Comparison of ENCODE assay signal across 8 cellular contexts in genomic region chr17:50095626-50096037, GRCh38. TPM values are rescaled to one million over a fixed set of nuclear protein-coding genes. Genes with fewer than 3 reads are reported as not detected.
DNase-seq lines count a peak whose midpoint lies in the region; ATAC-seq, FAIRE-seq and TF ChIP-seq lines count a peak whose summit lies in the region.

No MANE protein-coding gene starts in this region.

- H3K4me1 Mint-ChIP-seq in astrocyte (ENCODE audit: low read depth, unreplicated experiment): peaks cover 12% of the 10 kb centered on the region

- H4K20me1 ChIP-seq in astrocyte (ENCODE audit: insufficient read depth, low read length): peaks cover 8% of the 10 kb centered on the region

- peak overlapping the region; percentile 92 for H3K4me2 ChIP-seq in astrocyte (ENCODE audit: low read length)

- no peak for ATAC-seq in HG02798 (IDR thresholded peaks at IDR 0.05; ENCODE audit: poor library complexity, unreplicated experiment)

- H3K4me3 ChIP-seq in astrocyte (ENCODE audit: insufficient read depth, low read depth, low read length) (peak overlapping the region; percentile 79), testis (peak overlapping the region; percentile 94 to 98)

- peaks cover 3% of the 10 kb centered on the region for H3K36me3 ChIP-seq in astrocyte (ENCODE audit: insufficient read depth, low read length)
- H3K36me3 ChIP-seq in testis (ENCODE audit: low read depth, missing control alignments): no peaks in the 10 kb centered on the region

- DNase-seq in NCI-H2227 (lab: John Stamatoyannopoulos, UW; ENCODE audit: unreplicated experiment) (peak; percentile 55), NCI-H2227 treated with DMSO at 0.1 percent for 48 hours (lab: John Stamatoyannopoulos, UW) (no peak), astrocyte (ENCODE audit: low read depth) (no peak), left kidney (ENCODE audit: low read depth, low spot score) (peak; percentile 80), testis (no peak), posterior vena cava (ENCODE audit: low spot score) (no peak), frontal cortex (ENCODE audit: low spot score in 2 of 2) (no peak)

- TF ChIP-seq CTCF in astrocyte (IDR thresholded peaks at IDR 0.05; ENCODE audit: insufficient read depth, low read depth, low read length) (no peak), testis (IDR thresholded peaks at IDR 0.05) (no peak)

- 0 to 1% methylated on average over 12 of the region's 12 CpGs for WGBS in testis, 2 donors

- H3K4me1 ChIP-seq in astrocyte (ENCODE audit: insufficient read depth, low read length): peaks cover 20% of the 10 kb centered on the region
- H3K4me1 ChIP-seq in testis: peaks cover 17% of the 10 kb centered on the region

- peak overlapping the region; percentile 84 for H3K9ac ChIP-seq in astrocyte (ENCODE audit: low read length)

- peak overlapping the region; percentile 64 for H2AFZ ChIP-seq in astrocyte (ENCODE audit: low read depth, low read length)

- intact Hi-C loops in testis (cut with DNase I; ENCODE audit: low total_unique reads) (no loop called here), posterior vena cava (cut with DNase I) (loop anchor here (2.0 to 10.0 kb wide), 2 partner anchors 69 to 199 kb away; no protein-coding TSS in a partner anchor)

- peak overlapping the region; percentile 63 for H3K27ac Mint-ChIP-seq in astrocyte (ENCODE audit: unreplicated experiment)

- H3K36me3 Mint-ChIP-seq in astrocyte (ENCODE audit: low read depth, unreplicated experiment): peaks cover 6% of the 10 kb centered on the region

- H3K27ac ChIP-seq in astrocyte (ENCODE audit: low read depth, low read length) (no peak overlapping the region), testis (peak overlapping the region; percentile 87 to 88)

- no peak for TF ChIP-seq POLR2A in testis (IDR thresholded peaks at IDR 0.05)

- H3K27me3 Mint-ChIP-seq in astrocyte (ENCODE audit: low read depth, unreplicated experiment): peaks cover 2% of the 10 kb centered on the region

- peaks cover 5% of the 10 kb centered on the region for H3K79me2 ChIP-seq in astrocyte (ENCODE audit: insufficient read depth, low read length)

- H3K9me3 ChIP-seq in astrocyte (ENCODE audit: insufficient read depth, low read depth, low read length): no peaks in the 10 kb centered on the region
- no peaks in the 10 kb centered on the region for H3K9me3 ChIP-seq in testis

- no peak for FAIRE-seq in astrocyte (lab: Jason Lieb, UNC)
- no peak for FAIRE-seq in frontal cortex (lab: Jason Lieb, UNC)

- peak overlapping the region; percentile 94 for H3K4me3 Mint-ChIP-seq in astrocyte (ENCODE audit: unreplicated experiment)

- H3K27me3 ChIP-seq in astrocyte (ENCODE audit: insufficient read depth, low read length): no peaks in the 10 kb centered on the region
- H3K27me3 ChIP-seq in testis: no peaks in the 10 kb centered on the region

- no peaks in the 10 kb centered on the region for H3K9me3 Mint-ChIP-seq in astrocyte (ENCODE audit: unreplicated experiment)

RNA-seq across cellular contexts. Expression of gene PDK2, which starts 0.5 kb away (rescaled TPM):
- total RNA-seq in astrocyte: 25.8 and 26.8 TPM in 2 replicates
- 10 to 100 TPM; 50.6 to 62.1 TPM for total RNA-seq in testis
- polyA plus RNA-seq in testis (ENCODE audit: insufficient read depth, low read depth, low replicate concordance): 56.4 TPM
- total RNA-seq in posterior vena cava: 10 to 100 TPM; 26.0 to 27.7 TPM
- total RNA-seq in frontal cortex: 11.8 TPM

RNA-seq across cellular contexts. Expression of gene SAMD14, which starts 34.3 kb away (rescaled TPM):
- total RNA-seq in astrocyte (9.7 and 10.8 TPM in 2 replicates), testis (1 to 10 TPM; 3.2 to 3.3 TPM), posterior vena cava (1 to 10 TPM; 6.6 to 6.7 TPM), frontal cortex (21.2 TPM)
- polyA plus RNA-seq in testis (ENCODE audit: insufficient read depth, low read depth, low replicate concordance): 5.2 TPM

RNA-seq across cellular contexts. Expression of gene ITGA3, which starts 39.7 kb away (rescaled TPM):
- 319 and 373 TPM in 2 replicates for total RNA-seq in astrocyte
- 10 to 100 TPM; 24.2 to 30.7 TPM for total RNA-seq in testis
- polyA plus RNA-seq in testis (ENCODE audit: insufficient read depth, low read depth, low replicate concordance): 20.0 TPM
- 10 to 100 TPM; 56.3 to 80.3 TPM for total RNA-seq in posterior vena cava
- 20.0 TPM for total RNA-seq in frontal cortex

RNA-seq across cellular contexts. Expression of gene PPP1R9B, which starts 54.8 kb away (rescaled TPM):
- total RNA-seq in astrocyte: 73.6 and 75.9 TPM in 2 replicates
- 10 to 100 TPM; 81.1 to 82.4 TPM for total RNA-seq in testis
- 49.1 TPM for polyA plus RNA-seq in testis (ENCODE audit: insufficient read depth, low read depth, low replicate concordance)
- 10 to 100 TPM; 51.4 to 53.7 TPM for total RNA-seq in posterior vena cava
- total RNA-seq in frontal cortex: 68.9 TPM

Comparison
In these comparisons a context has a peak if more than half of its experiments do, and no peak if none do; other contexts are left out.
1. DNase-seq: peak in NCI-H2227 (single experiment) and left kidney (single experiment); none in NCI-H2227 treated with DMSO at 0.1 percent for 48 hours (single experiment), astrocyte (single experiment), testis (single experiment), posterior vena cava (single experiment) and frontal cortex (0 of 2).